In genomic region chr2:201149064-201149820, GRCh38 we compare ENCODE assay signal across 9 cellular contexts. TPM values are rescaled to one million over a fixed set of nuclear protein-coding genes. Genes with fewer than 3 reads are reported as not detected.
DNase-seq lines count a peak whose midpoint lies in the region; ATAC-seq and TF ChIP-seq lines count a peak whose summit lies in the region.
"Had no signal": no experiment of that assay in that cellular context is flagged by ENCODE, and none has a peak within 500 bp of the region (broad histone marks: within the 10 kb centered on the region; RNA-seq: fewer than 3 reads in every experiment).

No MANE protein-coding gene starts in this region.

- no peak for DNase-seq in activated CD4-positive, alpha-beta T cell treated with anti-CD3 and anti-CD28 coated beads, Interleukin-2, amount 10 ng/mL, durations not matched to agents 7 days and 5 days
- no peak for DNase-seq in activated CD4-positive, alpha-beta T cell treated with anti-CD3 and anti-CD28 coated beads for 4 hours
- DNase-seq in mammary epithelial cell: peak; percentile 98
- no peak for DNase-seq in left lung
- DNase-seq in thyroid gland: no peak
- no peak for DNase-seq in superior temporal gyrus (ENCODE audit: extremely low spot score)

- CTCF ChIA-PET in activated CD4-positive, alpha-beta T cell treated with anti-CD3 and anti-CD28 coated beads, Interleukin-2, amount 10 ng/mL, durations not matched to agents 7 days and 5 days (lab: Charles Lee): interaction anchor here (0.8 to 1.5 kb wide), 5 partner anchors 9 to 315 kb away, joined by 3 to 5 read pairs (median 4); no protein-coding TSS in a partner anchor
- CTCF ChIA-PET in mammary epithelial cell (lab: Charles Lee; ENCODE audit: low non-redundant PET): no interaction called here

- H2AFZ ChIP-seq in mammary epithelial cell (ENCODE audit: low read depth, low read length): no peak overlapping the region

- whole genome bisulfite sequencing in mammary epithelial cell (ENCODE audit: low coverage, missing lambda C conversion rate): 16% methylated on average over 2 of the region's 2 CpGs
- 93 to 95% methylated on average over 2 of the region's 2 CpGs for WGBS in thyroid gland, 2 donors

- H3K36me3 Mint-ChIP-seq in activated CD4-positive, alpha-beta T cell treated with anti-CD3 and anti-CD28 coated beads, Interleukin-2, amount 10 ng/mL, durations not matched to agents 7 days and 5 days (ENCODE audit: low read depth): peaks cover 54% of the 10 kb centered on the region

- H3K4me1 Mint-ChIP-seq in activated CD4-positive, alpha-beta T cell treated with anti-CD3 and anti-CD28 coated beads, Interleukin-2, amount 10 ng/mL, durations not matched to agents 7 days and 5 days: peaks cover 26% of the 10 kb centered on the region

- peak; percentile 79 for ATAC-seq in left lung
- no peak for ATAC-seq in GM21423 (IDR thresholded peaks at IDR 0.05; ENCODE audit: unreplicated experiment)
- no peak for ATAC-seq in GM21528 (IDR thresholded peaks at IDR 0.05; ENCODE audit: low FRiP score, unreplicated experiment)

- H3K4me3 Mint-ChIP-seq in activated CD4-positive, alpha-beta T cell treated with anti-CD3 and anti-CD28 coated beads, Interleukin-2, amount 10 ng/mL, durations not matched to agents 7 days and 5 days: no peak overlapping the region

- TF ChIP-seq CTCF in mammary epithelial cell (conservative IDR thresholded peaks at IDR 0.05 in 1 of 2, IDR thresholded peaks at IDR 0.05 in 1 of 2; ENCODE audit: extremely low read depth in 1 of 2, insufficient read depth in 1 of 2, low read depth in 1 of 2, low read length in 2 of 2): no peak
- no peak for TF ChIP-seq CTCF in left lung (IDR thresholded peaks at IDR 0.05)
- TF ChIP-seq CTCF in thyroid gland (IDR thresholded peaks at IDR 0.05): no peak

- peaks cover 14% of the 10 kb centered on the region for H3K79me2 ChIP-seq in mammary epithelial cell (ENCODE audit: insufficient read depth, low read length)

- peak overlapping the region; percentile 62 for H3K4me2 ChIP-seq in mammary epithelial cell (ENCODE audit: insufficient read depth, low read depth, low read length)

- H3K27me3 ChIP-seq in mammary epithelial cell (ENCODE audit: insufficient read depth, low read length) (no peaks in the 10 kb centered on the region), left lung (no peaks in the 10 kb centered on the region), thyroid gland (no peaks in the 10 kb centered on the region)
- H3K27me3 ChIP-seq: BLaER1 treated with 17β-estradiol and CSF1 and Interleukin-3, amounts not matched to agents 10 nM and 100 nM had no signal

- peak in 1 of 2 donors; percentile 69 for TF ChIP-seq POLR2A in thyroid gland (IDR thresholded peaks at IDR 0.05)

- H3K36me3 ChIP-seq in mammary epithelial cell (ENCODE audit: insufficient read depth, low read length) (peaks cover 7% of the 10 kb centered on the region), left lung (peaks cover 0 to 97% of the 10 kb centered on the region in 2 donors), thyroid gland (peaks cover 26 to 46% of the 10 kb centered on the region in 2 donors)

- TSS peak; percentile 61 for BruUV-seq in mammary epithelial cell (replicated peaks; lab: Mats Ljungman, UMichigan)

- peak overlapping the region; percentile 87 for H3K9ac ChIP-seq in mammary epithelial cell (ENCODE audit: insufficient read depth, low read length)

- intact Hi-C loops in mammary epithelial cell (cut with micrococcal nuclease) (no loop called here), left lung (cut with DNase I) (no loop called here), thyroid gland (cut with DNase I) (no loop called here)

- H4K20me1 ChIP-seq in mammary epithelial cell (ENCODE audit: insufficient read depth, low read length): no peaks in the 10 kb centered on the region

- H3K27ac Mint-ChIP-seq in activated CD4-positive, alpha-beta T cell treated with anti-CD3 and anti-CD28 coated beads, Interleukin-2, amount 10 ng/mL, durations not matched to agents 7 days and 5 days: peak overlapping the region; percentile 9

- H3K27me3 Mint-ChIP-seq in activated CD4-positive, alpha-beta T cell treated with anti-CD3 and anti-CD28 coated beads, Interleukin-2, amount 10 ng/mL, durations not matched to agents 7 days and 5 days: no peaks in the 10 kb centered on the region

- H3K9me3 ChIP-seq in mammary epithelial cell (replicated peaks; ENCODE audit: insufficient read depth, low read length) (no peaks in the 10 kb centered on the region), left lung (no peaks in the 10 kb centered on the region), thyroid gland (no peaks in the 10 kb centered on the region)
- H3K9me3 ChIP-seq: BLaER1 treated with 17β-estradiol and CSF1 and Interleukin-3, amounts not matched to agents 10 nM and 100 nM had no signal

- H3K4me1 ChIP-seq in mammary epithelial cell (ENCODE audit: insufficient read depth, low read length) (peaks cover 44% of the 10 kb centered on the region), left lung (peaks cover 22 to 79% of the 10 kb centered on the region in 2 donors), thyroid gland (peaks cover 30 to 48% of the 10 kb centered on the region in 2 donors)

- POLR2A ChIA-PET in activated CD4-positive, alpha-beta T cell treated with anti-CD3 and anti-CD28 coated beads, Interleukin-2, amount 10 ng/mL, durations not matched to agents 7 days and 5 days (lab: Charles Lee): no interaction called here

- no peaks in the 10 kb centered on the region for H3K9me3 Mint-ChIP-seq in activated CD4-positive, alpha-beta T cell treated with anti-CD3 and anti-CD28 coated beads, Interleukin-2, amount 10 ng/mL, durations not matched to agents 7 days and 5 days

- H3K4me3 ChIP-seq in mammary epithelial cell (replicated peaks in 1 of 3; ENCODE audit: insufficient read depth in 1 of 3, low read depth in 2 of 3, low read length in 3 of 3): peak overlapping the region in 2 of 3 experiments; percentile 4 to 16
- H3K4me3 ChIP-seq in left lung: no peak overlapping the region
- no peak overlapping the region for H3K4me3 ChIP-seq in thyroid gland (replicated peaks in 1 of 3)
- H3K4me3 ChIP-seq: BLaER1 treated with 17β-estradiol and CSF1 and Interleukin-3, amounts not matched to agents 10 nM and 100 nM had no signal

- peak overlapping the region; percentile 100 for H3K27ac ChIP-seq in mammary epithelial cell (ENCODE audit: insufficient read depth, low read depth, low read length)
- peak overlapping the region; percentile 78 to 91 for H3K27ac ChIP-seq in left lung
- peak overlapping the region; percentile 83 to 93 (median 88) for H3K27ac ChIP-seq in thyroid gland

- dilution Hi-C loops in mammary epithelial cell (cut with HindIII; ENCODE audit: low sequenced_read_pairs): no loop called here

- in situ Hi-C loops in mammary epithelial cell (cut with MboI; ENCODE audit: low sequenced_read_pairs in 2 of 2): no loop called here

RNA-seq across cellular contexts. Expression of gene CFLAR, which starts 33.3 kb away (rescaled TPM):
- 100 to 1,000 TPM in 1 of 2 experiments, 10 to 100 TPM in 1; 98.4 to 106 TPM for total RNA-seq in activated CD4-positive, alpha-beta T cell treated with anti-CD3 and anti-CD28 coated beads, Interleukin-2, amount 10 ng/mL, durations not matched to agents 7 days and 5 days
- 100 to 1,000 TPM in 1 of 2 donors, 10 to 100 TPM in 1; 77.3 to 114 TPM for total RNA-seq in mammary epithelial cell
- 20.6 TPM for polyA plus RNA-seq in mammary epithelial cell
- polyA minus RNA-seq in mammary epithelial cell: 64.2 TPM
- 100 to 1,000 TPM; 278 to 327 TPM for total RNA-seq in left lung
- total RNA-seq in thyroid gland: 100 to 1,000 TPM; 157 to 492 (median 249) TPM

RNA-seq across cellular contexts. Expression of gene CASP10, which starts 33.7 kb away (rescaled TPM):
- total RNA-seq in activated CD4-positive, alpha-beta T cell treated with anti-CD3 and anti-CD28 coated beads, Interleukin-2, amount 10 ng/mL, durations not matched to agents 7 days and 5 days: 10 to 100 TPM; 45.0 to 49.6 TPM
- total RNA-seq in mammary epithelial cell (1 to 10 TPM; 4.5 to 5.7 TPM), left lung (10 to 100 TPM; 30.3 to 31.5 TPM), thyroid gland (10 to 100 TPM; 12.4 to 23.0 (median 20.0) TPM)
- polyA plus RNA-seq in mammary epithelial cell: 2.9 TPM
- 8.0 TPM for polyA minus RNA-seq in mammary epithelial cell

Comparison
In these comparisons a context has a peak if more than half of its experiments do, and no peak if none do; other contexts are left out.
1. H3K4me3 ChIP-seq: peak in mammary epithelial cell (2 of 3); none in left lung (0 of 2) and thyroid gland (0 of 3).
2. Peak in every context shown above with its lines, with median percentiles within 50 percentile points of each other: H3K27ac ChIP-seq.